Comparison of ENCODE assay signal across 8 cellular contexts in genomic region chr2:214809751-214810564, GRCh38. TPM values are rescaled to one million over a fixed set of nuclear protein-coding genes. Genes with fewer than 3 reads are reported as not detected.
DNase-seq lines count a peak whose midpoint lies in the region; ATAC-seq and TF ChIP-seq lines count a peak whose summit lies in the region.

No MANE protein-coding gene starts in this region.

- peak overlapping the region; percentile 88 for H3K4me3 ChIP-seq in choroid plexus epithelial cell (ENCODE audit: low read depth, low read length)

- no peak for TF ChIP-seq CTCF in choroid plexus epithelial cell (conservative IDR thresholded peaks at IDR 0.05; ENCODE audit: low read depth, low read length)

- peak; percentile 90 to 93 for DNase-seq in AML-193 (lab: John Stamatoyannopoulos, UW)
- DNase-seq in NCI-H460 (ENCODE audit: extremely low read depth, low read depth), result peak; percentile 97
- DNase-seq in activated CD4-positive, alpha-beta T cell treated with anti-CD3 and anti-CD28 coated beads for 1 hour, result peak; percentile 94
- DNase-seq in choroid plexus epithelial cell (ENCODE audit: low read depth), result peak; percentile 99
- DNase-seq in kidney tubule cell (ENCODE audit: low spot score), result peak; percentile 98
- DNase-seq in stimulated activated CD4-positive, alpha-beta T cell treated with anti-CD3 and anti-CD28 coated beads, Interleukin-1b, Interleukin-23, amount 100 ng/mL, for 1 hour (ENCODE audit: low read depth in 2 of 2), result peak; percentile 92 to 98

- ATAC-seq in GM19043 (IDR thresholded peaks at IDR 0.05; ENCODE audit: low read depth, unreplicated experiment), result peak; percentile 80
- ATAC-seq in HG03354 (IDR thresholded peaks at IDR 0.05; ENCODE audit: poor library complexity, severe bottlenecking, unreplicated experiment), result peak; percentile 80

RNA-seq across cellular contexts. Expression of gene BARD1, which starts 0.5 kb away (rescaled TPM):
- 15.7 and 16.7 TPM in 2 replicates for total RNA-seq in NCI-H460 (2014; rRNA removed; shearing (Covaris generic))
- 11.1 and 18.5 TPM in 2 replicates for polyA plus RNA-seq in NCI-H460 (2014; cell fraction: nucleus; rRNA removed)

Comparison
In these comparisons a context has a peak if more than half of its experiments do, and no peak if none do; other contexts are left out.
1. Peak in every context shown above with its lines: DNase-seq, ATAC-seq and H3K4me3 ChIP-seq.